ENCODE assay signal across 19 cellular contexts in genomic region chr20:13121840-13122515, GRCh38.
DNase-seq lines count a peak whose midpoint lies in the region; ATAC-seq and TF ChIP-seq lines count a peak whose summit lies in the region.
"Had no signal": no experiment of that assay in that cellular context is flagged by ENCODE, and none has a peak within 500 bp of the region (broad histone marks: within the 10 kb centered on the region; RNA-seq: fewer than 3 reads in every experiment).

No MANE protein-coding gene starts in this region.

- peak; percentile 33 to 39 for ATAC-seq in activated T-cell treated with anti-CD3 and anti-CD28 coated beads, Interleukin-2, amount 50 U/mL, for 72 hours (replicated peaks in 1 of 2)
- no peak for ATAC-seq in activated T-cell treated with anti-CD3 and anti-CD28 coated beads, Interleukin-2, amount 50 U/mL, for 4 hours
- ATAC-seq in HG02571 (IDR thresholded peaks at IDR 0.05; ENCODE audit: unreplicated experiment) (peak; percentile 77), HG03135 (IDR thresholded peaks at IDR 0.05; ENCODE audit: unreplicated experiment) (peak; percentile 54)
- ATAC-seq: esophagus mucosa, left lung, PC-3 had no signal

- H3K4me1 Mint-ChIP-seq in activated T-cell treated with anti-CD3 and anti-CD28 coated beads, Interleukin-2, amount 50 U/mL, for 72 hours (ENCODE audit: low read depth) = peaks cover 7% of the 10 kb centered on the region
- no peaks in the 10 kb centered on the region for H3K4me1 Mint-ChIP-seq in activated T-cell treated with anti-CD3 and anti-CD28 coated beads, Interleukin-2, amount 50 U/mL, for 4 hours (ENCODE audit: low read depth)

- no peak overlapping the region for H3K4me3 Mint-ChIP-seq in activated T-cell treated with anti-CD3 and anti-CD28 coated beads, Interleukin-2, amount 50 U/mL, for 72 hours
- H3K4me3 Mint-ChIP-seq in activated T-cell treated with anti-CD3 and anti-CD28 coated beads, Interleukin-2, amount 50 U/mL, for 4 hours = no peak overlapping the region
- H3K4me3 Mint-ChIP-seq: nephron progenitor cell had no signal

- no peak overlapping the region for H3K27ac Mint-ChIP-seq in activated T-cell treated with anti-CD3 and anti-CD28 coated beads, Interleukin-2, amount 50 U/mL, for 72 hours
- H3K27ac Mint-ChIP-seq: nephron progenitor cell had no signal

- no peaks in the 10 kb centered on the region for H3K27me3 Mint-ChIP-seq in activated T-cell treated with anti-CD3 and anti-CD28 coated beads, Interleukin-2, amount 50 U/mL, for 72 hours (ENCODE audit: low read depth)
- H3K27me3 Mint-ChIP-seq in activated T-cell treated with anti-CD3 and anti-CD28 coated beads, Interleukin-2, amount 50 U/mL, for 4 hours (ENCODE audit: low read depth) = no peaks in the 10 kb centered on the region

- no peak overlapping the region for H3K4me3 ChIP-seq in dorsolateral prefrontal cortex
- H3K4me3 ChIP-seq: adrenal gland, GM23248, left lung, thoracic aorta had no signal

- DNase-seq in activated T-cell treated with anti-CD3 and anti-CD28 coated beads, Interleukin-2, amount 50 U/mL, for 72 hours = no peak
- no peak for DNase-seq in activated T-cell treated with anti-CD3 and anti-CD28 coated beads, Interleukin-2, amount 50 U/mL, for 4 hours
- DNase-seq in stimulated activated naive CD4-positive, alpha-beta T cell (lab: John Stamatoyannopoulos, UW) = no peak
- DNase-seq in NOMO-1 (lab: John Stamatoyannopoulos, UW; ENCODE audit: unreplicated experiment in 2 of 2) = no peak
- DNase-seq in dorsolateral prefrontal cortex = no peak
- no peak for DNase-seq in NCI-H69 (lab: John Stamatoyannopoulos, UW)
- DNase-seq: 8988T; activated CD4-positive, CD25-positive, alpha-beta regulatory T cell treated with anti-CD3 and anti-CD28 coated beads, Interleukin-2, amount 50 U/mL, for 72 hours; activated T-cell treated with anti-CD3 and anti-CD28 coated beads for 4 hours; adrenal gland; GM23248; hippocampal formation; nephron progenitor cell; PC-3 had no signal

- intact Hi-C loops in dorsolateral prefrontal cortex (cut with DNase I) = loop anchor here in 1 of 2 donors (10.0 kb wide), 2 partner anchors 433 to 653 kb away; no protein-coding TSS in a partner anchor

- no peaks in the 10 kb centered on the region for H3K9me3 Mint-ChIP-seq in activated T-cell treated with anti-CD3 and anti-CD28 coated beads, Interleukin-2, amount 50 U/mL, for 72 hours
- no peaks in the 10 kb centered on the region for H3K9me3 Mint-ChIP-seq in activated T-cell treated with anti-CD3 and anti-CD28 coated beads, Interleukin-2, amount 50 U/mL, for 4 hours
- H3K9me3 Mint-ChIP-seq: nephron progenitor cell had no signal

- H3K27me3 ChIP-seq in dorsolateral prefrontal cortex = peaks cover 0 to 6% (median 0%) of the 10 kb centered on the region in 45 donors
- H3K27me3 ChIP-seq: adrenal gland, left lung had no signal

- no peak for TF ChIP-seq CTCF in dorsolateral prefrontal cortex (IDR thresholded peaks at IDR 0.05 in 54 of 56, conservative IDR thresholded peaks at IDR 0.05 in 2 of 56; ENCODE audit: low read depth in 1 of 56, partially characterized antibody in 56 of 56)

- no peaks in the 10 kb centered on the region for H3K36me3 Mint-ChIP-seq in activated T-cell treated with anti-CD3 and anti-CD28 coated beads, Interleukin-2, amount 50 U/mL, for 72 hours (ENCODE audit: insufficient read depth in 2 of 2)
- no peaks in the 10 kb centered on the region for H3K36me3 Mint-ChIP-seq in activated T-cell treated with anti-CD3 and anti-CD28 coated beads, Interleukin-2, amount 50 U/mL, for 4 hours (ENCODE audit: insufficient read depth)

- peak overlapping the region in 4 of 59 donors; percentile 2 to 31 (median 14) for H3K27ac ChIP-seq in dorsolateral prefrontal cortex
- H3K27ac ChIP-seq: adrenal gland, GM23248, left lung, thoracic aorta had no signal

Comparison
In these comparisons a context has a peak if more than half of its experiments do, and no peak if none do; other contexts are left out.
1. ATAC-seq: peak in activated T-cell treated with anti-CD3 and anti-CD28 coated beads, Interleukin-2, amount 50 U/mL, for 72 hours (2 of 2), HG02571 (single experiment) and HG03135 (single experiment); none in activated T-cell treated with anti-CD3 and anti-CD28 coated beads, Interleukin-2, amount 50 U/mL, for 4 hours (0 of 2).